1 cellular context compared by ENCODE assay signal in the genomic region with DNA sequence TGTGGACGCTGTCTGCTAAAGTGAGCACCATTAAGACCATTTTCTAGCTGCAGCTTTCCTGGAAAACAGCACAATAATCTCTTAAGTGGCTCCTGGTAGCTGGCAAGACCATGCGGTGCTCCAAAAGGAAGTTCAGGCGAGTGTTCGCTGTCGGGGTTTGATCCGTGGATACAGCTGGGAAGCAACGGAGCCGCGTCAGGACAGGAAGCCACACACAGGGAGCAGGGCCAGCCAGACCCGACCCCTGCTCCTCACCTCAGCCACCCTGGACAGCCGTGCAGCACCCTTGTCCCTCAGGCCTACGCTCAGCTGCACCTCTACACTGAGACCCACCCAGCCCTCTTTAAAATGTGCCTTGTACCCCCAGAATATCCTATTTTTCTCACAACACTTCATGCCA.
TF ChIP-seq lines count a peak whose summit lies in the region.

No MANE protein-coding gene starts in this region.

TF ChIP-seq in HepG2, 621 proteins besides CTCF, POLR2A, EP300 and RAD21:
- TF ChIP-seq ZNF615 (CRISPR knock-in tag; IDR thresholded peaks at IDR 0.05; ENCODE audit: borderline replicate concordance) (no peak), KLF16 (CRISPR knock-in tag; IDR thresholded peaks at IDR 0.05) (no peak), PBX3 (CRISPR knock-in tag; IDR thresholded peaks at IDR 0.05; ENCODE audit: borderline replicate concordance) (no peak), ZNF124 (CRISPR knock-in tag; IDR thresholded peaks at IDR 0.05) (no peak), ZNF556 (CRISPR knock-in tag; IDR thresholded peaks at IDR 0.05; ENCODE audit: borderline replicate concordance) (no peak), ZNF570 (CRISPR knock-in tag; IDR thresholded peaks at IDR 0.05; ENCODE audit: borderline replicate concordance) (no peak), TEAD3 (CRISPR knock-in tag; optimal IDR thresholded peaks at IDR 0.05; ENCODE audit: borderline replicate concordance) (no peak), ZKSCAN5 (CRISPR knock-in tag; IDR thresholded peaks at IDR 0.05) (no peak)
